ENCODE assay signal across 26 cellular contexts in genomic region chr2:196454492-196454891, GRCh38.
"Had no signal": no experiment of that assay in that cellular context is flagged by ENCODE, and none has a peak within 500 bp of the region (broad histone marks: within the 10 kb centered on the region; RNA-seq: fewer than 3 reads in every experiment).

No MANE protein-coding gene starts in this region.

- FAIRE-seq: urothelium cell line had no signal

- H3K36me3 ChIP-seq: stomach, suprapubic skin, thoracic aorta, thyroid gland, tibial artery, tibial nerve, transverse colon, upper lobe of left lung, upper lobe of right lung, uterus, vagina had no signal

- ATAC-seq: stimulated activated effector memory CD8-positive, alpha-beta T cell treated with anti-CD3 and anti-CD28 coated beads, Interleukin-12 subunit alpha, Interleukin-12 subunit beta, amount 100 ng/mL, for 72 hours; stimulated activated memory B cell treated with anti-CD40 and anti-IgM and Interleukin-4, amounts not matched to agents 10 μg/mL and 1 μg/mL and 100 μg/mL, for 72 hours; stimulated activated naive B cell treated with anti-CD40 and anti-IgM and Interleukin-4, amounts not matched to agents 10 μg/mL and 1 μg/mL and 100 μg/mL, for 72 hours; stimulated activated naive CD8-positive, alpha-beta T cell treated with anti-CD3 and anti-CD28 coated beads, Interleukin-15, amount 100 ng/mL, for 72 hours; stimulated activated naive CD8-positive, alpha-beta T cell treated with anti-CD3 and anti-CD28 coated beads, Interleukin-15, Interleukin-2, amounts not matched to agents 100 U/mL and 50 U/mL, for 24 hours; upper lobe of right lung had no signal

- DNase-seq: stimulated activated CD4-positive, alpha-beta T cell treated with anti-CD3 and anti-CD28 coated beads, Interleukin-2, amount 100 ng/mL, for 48 hours; stimulated activated CD4-positive, alpha-beta T cell treated with anti-CD3 and anti-CD28 coated beads, Interleukin-4, amount 100 ng/mL, for 1 hour; stimulated activated CD4-positive, alpha-beta T cell treated with anti-CD3 and anti-CD28 coated beads, Interleukin-4, amount 100 ng/mL, for 24 hours; stimulated activated CD4-positive, alpha-beta T cell treated with anti-CD3 and anti-CD28 coated beads, Interleukin-4, amount 100 ng/mL, for 4 hours; stimulated activated CD8-positive, alpha-beta memory T cell treated with anti-CD3 and anti-CD28 coated beads, Interleukin-4, amount 100 ng/mL, for 48 hours; stimulated activated naive B cell treated with anti-CD40 and anti-IgM and Interleukin-4, amounts not matched to agents 10 μg/mL and 1 μg/mL and 100 μg/mL, for 72 hours; stimulated activated naive CD4-positive, alpha-beta T cell; stimulated activated naive CD4-positive, alpha-beta T cell treated with Interleukin-2 at 50 U/mL for 16 hours; stimulated activated naive CD8-positive, alpha-beta T cell treated with anti-CD3 and anti-CD28 coated beads, Interleukin-15, amount 100 ng/mL, for 72 hours; stimulated activated naive CD8-positive, alpha-beta T cell treated with anti-CD3 and anti-CD28 coated beads, Interleukin-15, Interleukin-2, amounts not matched to agents 100 U/mL and 50 U/mL, for 24 hours; stomach; substantia nigra; testis; thyroid gland; tibial artery; transverse colon; upper lobe of left lung; upper lobe of right lung; uterus had no signal

- H3K4me3 ChIP-seq: stomach, suprapubic skin, testis, thoracic aorta, thyroid gland, tibial artery, tibial nerve, transverse colon, upper lobe of left lung, upper lobe of right lung, uterus, vagina had no signal

- H3K4me1 ChIP-seq: stomach, suprapubic skin, testis, thyroid gland, tibial artery, tibial nerve, upper lobe of left lung, upper lobe of right lung, uterus, vagina had no signal

- H3K9me3 ChIP-seq: stomach, suprapubic skin, testis, thoracic aorta, thyroid gland, tibial artery, tibial nerve, transverse colon, upper lobe of left lung, upper lobe of right lung, uterus, vagina had no signal

- H3K27me3 ChIP-seq: suprapubic skin, testis, thyroid gland, tibial artery, tibial nerve, upper lobe of left lung, uterus, vagina had no signal

- H3K27ac ChIP-seq: stomach, suprapubic skin, testis, thoracic aorta, thyroid gland, tibial artery, tibial nerve, transverse colon, upper lobe of left lung, upper lobe of right lung, uterus, vagina had no signal
